Comparison of ENCODE assay signal across 24 cellular contexts in the genomic region with DNA sequence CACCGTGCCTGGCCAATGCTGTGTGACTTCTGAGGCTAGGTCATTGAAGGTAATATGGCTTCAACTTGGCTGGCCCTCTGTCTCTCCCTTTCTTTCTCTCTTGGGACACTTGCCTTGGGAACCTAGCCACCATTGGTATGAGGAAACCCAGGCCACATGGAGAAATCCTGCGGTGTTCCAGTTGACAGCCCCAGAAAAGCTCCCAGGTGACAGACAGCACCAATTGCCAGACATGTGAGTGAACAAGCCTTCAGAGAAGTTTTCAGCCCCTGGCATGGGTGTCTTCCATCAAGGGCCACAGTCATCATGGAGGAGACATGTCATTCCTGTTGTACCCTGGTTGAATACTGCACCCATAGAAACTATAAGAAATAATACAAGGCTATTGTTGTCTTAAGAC.
"Had no signal": no experiment of that assay in that cellular context is flagged by ENCODE, and none has a peak within 500 bp of the region (broad histone marks: within the 10 kb centered on the region; RNA-seq: fewer than 3 reads in every experiment).

No MANE protein-coding gene starts in this region.

- H3K36me3 ChIP-seq: suprapubic skin, thoracic aorta, thyroid gland, tibial artery, transverse colon, upper lobe of left lung, upper lobe of right lung, uterus, vagina had no signal

- H3K9me3 ChIP-seq: stomach, suprapubic skin, testis, thoracic aorta, thyroid gland, tibial artery, tibial nerve, transverse colon, upper lobe of left lung, upper lobe of right lung, uterus, vagina had no signal

- DNase-seq: stimulated activated CD4-positive, alpha-beta T cell treated with anti-CD3 and anti-CD28 coated beads, Interleukin-2, amount 100 ng/mL, for 48 hours; stimulated activated CD4-positive, alpha-beta T cell treated with anti-CD3 and anti-CD28 coated beads, Interleukin-4, amount 100 ng/mL, for 1 hour; stimulated activated CD4-positive, alpha-beta T cell treated with anti-CD3 and anti-CD28 coated beads, Interleukin-4, amount 100 ng/mL, for 24 hours; stimulated activated CD4-positive, alpha-beta T cell treated with anti-CD3 and anti-CD28 coated beads, Interleukin-4, amount 100 ng/mL, for 4 hours; stimulated activated CD8-positive, alpha-beta memory T cell treated with anti-CD3 and anti-CD28 coated beads, Interleukin-4, amount 100 ng/mL, for 48 hours; stimulated activated naive B cell treated with anti-CD40 and anti-IgM and Interleukin-4, amounts not matched to agents 10 μg/mL and 1 μg/mL and 100 μg/mL, for 72 hours; stimulated activated naive CD4-positive, alpha-beta T cell; stimulated activated naive CD4-positive, alpha-beta T cell treated with Interleukin-2 at 50 U/mL for 16 hours; stimulated activated naive CD8-positive, alpha-beta T cell treated with anti-CD3 and anti-CD28 coated beads, Interleukin-15, amount 100 ng/mL, for 72 hours; stimulated activated naive CD8-positive, alpha-beta T cell treated with anti-CD3 and anti-CD28 coated beads, Interleukin-15, Interleukin-2, amounts not matched to agents 100 U/mL and 50 U/mL, for 24 hours; stomach; substantia nigra; testis; thyroid gland; tibial artery; transverse colon; trophoblast cell; upper lobe of left lung; upper lobe of right lung; uterus had no signal

- H3K27me3 ChIP-seq: stomach, suprapubic skin, testis, thyroid gland, tibial artery, tibial nerve, transverse colon, upper lobe of left lung, upper lobe of right lung, uterus, vagina had no signal

- H3K4me1 ChIP-seq: stomach, suprapubic skin, testis, thyroid gland, tibial artery, tibial nerve, transverse colon, upper lobe of left lung, upper lobe of right lung, uterus, vagina had no signal

- H3K4me3 ChIP-seq: stomach, suprapubic skin, testis, thoracic aorta, thyroid gland, tibial artery, tibial nerve, transverse colon, upper lobe of left lung, upper lobe of right lung, uterus, vagina had no signal

- H3K27ac ChIP-seq: stomach, suprapubic skin, testis, thoracic aorta, thyroid gland, tibial artery, tibial nerve, transverse colon, upper lobe of left lung, upper lobe of right lung, uterus, vagina had no signal
